In genomic region chr5:82813951-82814350, GRCh38 we compare ENCODE assay signal across 26 cellular contexts.
"Had no signal": no experiment of that assay in that cellular context is flagged by ENCODE, and none has a peak within 500 bp of the region (broad histone marks: within the 10 kb centered on the region; RNA-seq: fewer than 3 reads in every experiment).

No MANE protein-coding gene starts in this region.

- ATAC-seq: activated CD4-positive, CD25-positive, alpha-beta regulatory T cell treated with anti-CD3 and anti-CD28 coated beads, Interleukin-2, amount 50 U/mL, for 24 hours; body of pancreas; left cardiac atrium; psoas muscle; right cardiac atrium; stimulated activated effector memory CD8-positive, alpha-beta T cell treated with anti-CD3 and anti-CD28 coated beads, Interleukin-12 subunit alpha, Interleukin-12 subunit beta, amount 100 ng/mL, for 72 hours; T-helper 17 cell had no signal

- H3K27ac Mint-ChIP-seq: activated naive CD4-positive, alpha-beta T cell treated with anti-CD3 and anti-CD28 coated beads for 36 hours; activated naive CD8-positive, alpha-beta T cell treated with anti-CD3 and anti-CD28 coated beads for 36 hours; nephron progenitor cell; stimulated activated effector memory CD8-positive, alpha-beta T cell treated with anti-CD3 and anti-CD28 coated beads, Interleukin-12 subunit alpha, Interleukin-12 subunit beta, amount 100 ng/mL, for 72 hours; stimulated activated naive CD8-positive, alpha-beta T cell treated with anti-CD3 and anti-CD28 coated beads, Interleukin-15, Interleukin-2, amounts not matched to agents 100 ng/mL and 50 ng/mL, for 24 hours; T-helper 17 cell had no signal

- H3K9me3 Mint-ChIP-seq: activated naive CD4-positive, alpha-beta T cell treated with anti-CD3 and anti-CD28 coated beads for 36 hours; activated naive CD8-positive, alpha-beta T cell treated with anti-CD3 and anti-CD28 coated beads for 36 hours; stimulated activated effector memory CD8-positive, alpha-beta T cell treated with anti-CD3 and anti-CD28 coated beads, Interleukin-12 subunit alpha, Interleukin-12 subunit beta, amount 100 ng/mL, for 72 hours; stimulated activated naive CD8-positive, alpha-beta T cell treated with anti-CD3 and anti-CD28 coated beads, Interleukin-15, Interleukin-2, amounts not matched to agents 100 ng/mL and 50 ng/mL, for 24 hours had no signal

- H3K27me3 Mint-ChIP-seq: activated naive CD8-positive, alpha-beta T cell treated with anti-CD3 and anti-CD28 coated beads for 36 hours had no signal

- DNase-seq: activated CD4-positive, alpha-beta T cell treated with anti-CD3 and anti-CD28 coated beads for 48 hours; activated CD4-positive, alpha-beta T cell treated with anti-CD3 and anti-CD28 coated beads, Interleukin-2, amount 50 U/mL, for 48 hours; activated CD8-positive, alpha-beta memory T cell treated with anti-CD3 and anti-CD28 coated beads for 24 hours; activated effector memory CD4-positive, alpha-beta T cell treated with anti-CD3 and anti-CD28 coated beads, Interleukin-2, amount 50 U/mL, for 16 hours; activated naive CD4-positive, alpha-beta T cell treated with anti-CD3 and anti-CD28 coated beads for 36 hours; activated naive CD8-positive, alpha-beta T cell treated with anti-CD3 and anti-CD28 coated beads for 36 hours; adrenal gland; aorta; body of pancreas; cerebellar nuclear complex; colonic mucosa; effector CD8-positive, alpha-beta T cell; left cardiac atrium; mammary epithelial cell; nephron progenitor cell; occipital lobe; psoas muscle; right cardiac atrium; stimulated activated CD4-positive, alpha-beta T cell treated with anti-CD3 and anti-CD28 coated beads, Interleukin-4, amount 100 ng/mL, for 24 hours; T-helper 17 cell; T1000; upper lobe of left lung; WERI-Rb-1 had no signal

- H3K4me3 Mint-ChIP-seq: activated naive CD4-positive, alpha-beta T cell treated with anti-CD3 and anti-CD28 coated beads for 36 hours; activated naive CD8-positive, alpha-beta T cell treated with anti-CD3 and anti-CD28 coated beads for 36 hours; nephron progenitor cell; stimulated activated effector memory CD8-positive, alpha-beta T cell treated with anti-CD3 and anti-CD28 coated beads, Interleukin-12 subunit alpha, Interleukin-12 subunit beta, amount 100 ng/mL, for 72 hours; stimulated activated naive CD8-positive, alpha-beta T cell treated with anti-CD3 and anti-CD28 coated beads, Interleukin-15, Interleukin-2, amounts not matched to agents 100 ng/mL and 50 ng/mL, for 24 hours; T-helper 17 cell had no signal

- H3K4me1 Mint-ChIP-seq: stimulated activated effector memory CD8-positive, alpha-beta T cell treated with anti-CD3 and anti-CD28 coated beads, Interleukin-12 subunit alpha, Interleukin-12 subunit beta, amount 100 ng/mL, for 72 hours; T-helper 17 cell had no signal

- H3K36me3 Mint-ChIP-seq: activated naive CD8-positive, alpha-beta T cell treated with anti-CD3 and anti-CD28 coated beads for 36 hours; stimulated activated effector memory CD8-positive, alpha-beta T cell treated with anti-CD3 and anti-CD28 coated beads, Interleukin-12 subunit alpha, Interleukin-12 subunit beta, amount 100 ng/mL, for 72 hours had no signal
